Comparison of ENCODE assay signal across 8 cellular contexts in the genomic region with DNA sequence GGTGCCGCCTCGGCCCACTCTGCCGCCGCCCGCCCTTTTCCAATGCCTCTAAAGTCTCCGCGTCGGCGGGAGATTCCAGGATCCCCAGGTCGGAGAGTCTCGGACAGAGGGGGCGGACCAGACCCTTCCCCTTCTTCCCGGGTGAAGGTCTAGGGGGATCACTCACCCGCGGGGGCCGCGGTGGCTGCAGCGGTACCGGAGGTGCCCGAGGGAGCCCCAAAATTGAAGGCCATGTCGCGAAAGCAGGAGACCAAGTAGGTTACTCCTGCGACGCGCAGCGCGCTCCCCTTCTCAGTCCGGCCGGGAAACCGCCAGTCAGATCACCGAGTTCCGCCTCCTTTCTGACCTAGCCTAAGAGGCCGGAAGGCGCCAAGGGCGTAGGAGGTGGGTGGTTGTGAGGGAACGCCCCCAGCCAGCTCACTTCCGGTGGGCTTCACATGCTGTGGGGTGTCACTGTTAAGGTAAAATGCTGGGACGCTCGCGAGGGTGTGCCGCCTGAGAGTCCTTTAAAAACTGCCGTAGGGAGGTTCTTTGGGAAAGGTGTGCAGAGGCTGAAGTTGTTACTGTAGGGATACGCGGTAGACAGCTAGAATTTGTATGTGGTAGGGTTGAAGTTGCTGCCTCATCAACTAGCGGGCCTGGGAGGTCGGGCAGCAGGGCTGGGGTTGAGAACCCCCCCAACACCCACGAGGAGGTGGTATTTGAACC. TPM values are rescaled to one million over a fixed set of nuclear protein-coding genes. Genes with fewer than 3 reads are reported as not detected.
DNase-seq lines count a peak whose midpoint lies in the region; ATAC-seq and TF ChIP-seq lines count a peak whose summit lies in the region.

A gene with protein sequence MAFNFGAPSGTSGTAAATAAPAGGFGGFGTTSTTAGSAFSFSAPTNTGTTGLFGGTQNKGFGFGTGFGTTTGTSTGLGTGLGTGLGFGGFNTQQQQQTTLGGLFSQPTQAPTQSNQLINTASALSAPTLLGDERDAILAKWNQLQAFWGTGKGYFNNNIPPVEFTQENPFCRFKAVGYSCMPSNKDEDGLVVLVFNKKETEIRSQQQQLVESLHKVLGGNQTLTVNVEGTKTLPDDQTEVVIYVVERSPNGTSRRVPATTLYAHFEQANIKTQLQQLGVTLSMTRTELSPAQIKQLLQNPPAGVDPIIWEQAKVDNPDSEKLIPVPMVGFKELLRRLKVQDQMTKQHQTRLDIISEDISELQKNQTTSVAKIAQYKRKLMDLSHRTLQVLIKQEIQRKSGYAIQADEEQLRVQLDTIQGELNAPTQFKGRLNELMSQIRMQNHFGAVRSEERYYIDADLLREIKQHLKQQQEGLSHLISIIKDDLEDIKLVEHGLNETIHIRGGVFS (minus strand): TSS at position 256 of the 708 bp plus-strand sequence. CDS start 23 bp downstream, at position 233.

- DNase-seq in DMS53 treated with DMSO at 0.1 percent for 48 hours (lab: John Stamatoyannopoulos, UW; ENCODE audit: unreplicated experiment) (peak; percentile 74), Peyer's patch (peak; percentile 92 to 97 (median 94))
- peak; percentile 98 for DNase-seq in activated T-cell treated with anti-CD3 and anti-CD28 coated beads, Interleukin-2, amount 50 U/mL, for 48 hours
- DNase-seq in stimulated activated CD8-positive, alpha-beta memory T cell treated with anti-CD3 and anti-CD28 coated beads, Interleukin-7, amount 100 ng/mL, for 24 hours (ENCODE audit: low read depth): peak; percentile 92

- H3K79me2 ChIP-seq in KMS-11 (ENCODE audit: insufficient read depth, low read depth): peaks cover 49% of the 10 kb centered on the region

- peak within 1 kb of the TSS; percentile 79 for H3K27ac ChIP-seq in KMS-11
- peak within 1 kb of the TSS; percentile 87 to 97 (median 93) for H3K27ac ChIP-seq in Peyer's patch
- H3K27ac ChIP-seq in muscle layer of colon (ENCODE audit: low read depth, low read length): peak within 1 kb of the TSS; percentile 91

- no peak for TF ChIP-seq CTCF in KMS-11 (conservative IDR thresholded peaks at IDR 0.05; ENCODE audit: low read depth, low read length)
- no peak for TF ChIP-seq CTCF in Peyer's patch (IDR thresholded peaks at IDR 0.05)

- H2AFZ ChIP-seq in KMS-11 (ENCODE audit: low read depth): peak within 1 kb of the TSS; percentile 76

- H3K9me3 ChIP-seq in Peyer's patch: no peaks in the 10 kb centered on the region
- no peaks in the 10 kb centered on the region for H3K9me3 ChIP-seq in muscle layer of colon (ENCODE audit: low read length)

- H3K36me3 ChIP-seq in KMS-11 (ENCODE audit: insufficient read depth) (no peaks in the 10 kb centered on the region), Peyer's patch (peaks cover 0 to 10% (median 0%) of the 10 kb centered on the region in 3 donors), muscle layer of colon (ENCODE audit: insufficient read depth, low read length) (no peaks in the 10 kb centered on the region)

- H3K27me3 ChIP-seq in KMS-11 (ENCODE audit: insufficient read depth, low read depth): no peaks in the 10 kb centered on the region
- H3K27me3 ChIP-seq in Peyer's patch: no peaks in the 10 kb centered on the region
- no peaks in the 10 kb centered on the region for H3K27me3 ChIP-seq in muscle layer of colon (ENCODE audit: control insufficient read depth in 1 of 2, insufficient read depth in 2 of 2, low read length in 2 of 2)

- H3K4me2 ChIP-seq in KMS-11: peak within 1 kb of the TSS; percentile 98

- H3K4me3 ChIP-seq in KMS-11 (IDR thresholded peaks at IDR 0.05; ENCODE audit: insufficient read depth, low read depth, low read length) (peak within 1 kb of the TSS; percentile 89), Peyer's patch (peak within 1 kb of the TSS; percentile 96 to 99 (median 98)), muscle layer of colon (ENCODE audit: low read depth in 1 of 2, low read length in 2 of 2) (peak within 1 kb of the TSS; percentile 78 to 99)

- H3K9ac ChIP-seq in KMS-11 (peak within 1 kb of the TSS; percentile 91), muscle layer of colon (ENCODE audit: low read length) (peak within 1 kb of the TSS; percentile 93)

- TF ChIP-seq POLR2A in Peyer's patch (IDR thresholded peaks at IDR 0.05): peak; percentile 73 to 76

- ATAC-seq in GM21737 (IDR thresholded peaks at IDR 0.05; ENCODE audit: unreplicated experiment) (peak; percentile 99), esophagus mucosa (peak; percentile 99)

- H4K20me1 ChIP-seq in KMS-11 (ENCODE audit: insufficient read depth): peaks cover 9% of the 10 kb centered on the region; the same call in 1 of the 2 replicates

- H3K4me1 ChIP-seq in KMS-11 (ENCODE audit: low read depth, poor library complexity, severe bottlenecking) (peaks cover 28% of the 10 kb centered on the region), Peyer's patch (peaks cover 0 to 22% (median 4%) of the 10 kb centered on the region in 4 donors), muscle layer of colon (ENCODE audit: insufficient read depth, low read length) (peaks cover 31% of the 10 kb centered on the region)

RNA-seq across cellular contexts. Expression of the gene that starts here (rescaled TPM):
- total RNA-seq in Peyer's patch (10 to 100 TPM; 15.6 to 32.2 (median 23.9) TPM), esophagus mucosa (31.7 TPM)

Comparison
In these comparisons a context has a peak if more than half of its experiments do, and no peak if none do; other contexts are left out.
1. Peak in every context shown above with its lines: DNase-seq, ATAC-seq, H3K4me3 ChIP-seq and H3K27ac ChIP-seq.